ENCODE assay signal across 9 cellular contexts in genomic region chr16:49407873-49408565, GRCh38. TPM values are rescaled to one million over a fixed set of nuclear protein-coding genes. Genes with fewer than 3 reads are reported as not detected.
DNase-seq lines count a peak whose midpoint lies in the region; ATAC-seq and TF ChIP-seq lines count a peak whose summit lies in the region.
"Had no signal": no experiment of that assay in that cellular context is flagged by ENCODE, and none has a peak within 500 bp of the region (broad histone marks: within the 10 kb centered on the region; RNA-seq: fewer than 3 reads in every experiment).

No MANE protein-coding gene starts in this region.

- peak; percentile 89 for TF ChIP-seq CTCF in C4-2B (conservative IDR thresholded peaks at IDR 0.05)
- peak in 1 of 3 donors; percentile 82 for TF ChIP-seq CTCF in lower leg skin (IDR thresholded peaks at IDR 0.05)

- DNase-seq in NCI-H524 treated with DMSO at 0.1 percent for 48 hours (lab: John Stamatoyannopoulos, UW) (peak; percentile 74), dedifferentiated amniotic fluid mesenchymal stem cell (ENCODE audit: extremely low spot score) (peak; percentile 74), lower leg skin (ENCODE audit: low spot score in 2 of 2) (peak; percentile 57 to 96)
- DNase-seq in activated CD4-positive, alpha-beta T cell treated with anti-CD3 and anti-CD28 coated beads, Interleukin-2, amount 10 ng/mL, durations not matched to agents 24 days and 14 days, result peak; percentile 89
- peak; percentile 15 for DNase-seq in stimulated activated CD8-positive, alpha-beta memory T cell treated with anti-CD3 and anti-CD28 coated beads, Interleukin-12 subunit alpha, Interleukin-12 subunit beta, amount 100 ng/mL, for 4 hours (ENCODE audit: low read depth)

- no peak overlapping the region for H3K27ac ChIP-seq in C4-2B

- H3K9me3 Mint-ChIP-seq in activated CD4-positive, alpha-beta T cell treated with anti-CD3 and anti-CD28 coated beads, Interleukin-2, amount 10 ng/mL, durations not matched to agents 24 days and 14 days, result peaks cover 4% of the 10 kb centered on the region

- H3K27ac Mint-ChIP-seq in activated CD4-positive, alpha-beta T cell treated with anti-CD3 and anti-CD28 coated beads, Interleukin-2, amount 10 ng/mL, durations not matched to agents 24 days and 14 days, result no peak overlapping the region

- no peak overlapping the region for H3K4me3 ChIP-seq in lower leg skin (ENCODE audit: low read depth, poor library complexity, severe bottlenecking)

- no peak for TF ChIP-seq POLR2A in lower leg skin (IDR thresholded peaks at IDR 0.05)

- WGBS in lower leg skin, 2 donors, result 19 to 22% methylated on average over 17 of the region's 17 CpGs

- intact Hi-C loops in activated CD4-positive, alpha-beta T cell treated with anti-CD3 and anti-CD28 coated beads, Interleukin-2, amount 10 ng/mL, durations not matched to agents 24 days and 14 days (cut with micrococcal nuclease), result loop anchor here (2.0 kb wide), 1 partner anchor 185 kb away; no protein-coding TSS in a partner anchor
- intact Hi-C loops in lower leg skin (cut with DNase I; ENCODE audit: low total_unique reads), result loop anchor here (10.0 kb wide), 1 partner anchor 517 kb away; no protein-coding TSS in a partner anchor

- ATAC-seq in GM19324 (IDR thresholded peaks at IDR 0.05; ENCODE audit: low FRiP score, unreplicated experiment) (peak; percentile 72), HG03354 (IDR thresholded peaks at IDR 0.05; ENCODE audit: poor library complexity, severe bottlenecking, unreplicated experiment) (peak; percentile 90)

- peaks cover 3% of the 10 kb centered on the region for H3K4me1 Mint-ChIP-seq in activated CD4-positive, alpha-beta T cell treated with anti-CD3 and anti-CD28 coated beads, Interleukin-2, amount 10 ng/mL, durations not matched to agents 24 days and 14 days

- no peak overlapping the region for H3K4me3 Mint-ChIP-seq in activated CD4-positive, alpha-beta T cell treated with anti-CD3 and anti-CD28 coated beads, Interleukin-2, amount 10 ng/mL, durations not matched to agents 24 days and 14 days

- no peaks in the 10 kb centered on the region for H3K36me3 Mint-ChIP-seq in activated CD4-positive, alpha-beta T cell treated with anti-CD3 and anti-CD28 coated beads, Interleukin-2, amount 10 ng/mL, durations not matched to agents 24 days and 14 days (ENCODE audit: low read depth)

- H3K27me3 Mint-ChIP-seq in activated CD4-positive, alpha-beta T cell treated with anti-CD3 and anti-CD28 coated beads, Interleukin-2, amount 10 ng/mL, durations not matched to agents 24 days and 14 days, result peaks cover 3% of the 10 kb centered on the region

RNA-seq across cellular contexts. Expression of gene C16orf78, which starts 34.4 kb away (rescaled TPM):
- not detected in 2 replicates for total RNA-seq in activated CD4-positive, alpha-beta T cell treated with anti-CD3 and anti-CD28 coated beads, Interleukin-2, amount 10 ng/mL, durations not matched to agents 24 days and 14 days
- total RNA-seq in lower leg skin, result not detected
- total RNA-seq: T-helper 2 cell treated with Interferon-gamma antibody and Interleukin-4, amounts not matched to agents 100 ng/mL and 5 ng/mL, for 36 hours had no signal

Comparison
In these comparisons a context has a peak if more than half of its experiments do, and no peak if none do; other contexts are left out.
1. DNase-seq: peak in every context shown above with its lines; median percentile 89 in activated CD4-positive, alpha-beta T cell treated with anti-CD3 and anti-CD28 coated beads, Interleukin-2, amount 10 ng/mL, durations not matched to agents 24 days and 14 days; 76 in lower leg skin; 74 in NCI-H524 treated with DMSO at 0.1 percent for 48 hours; 74 in dedifferentiated amniotic fluid mesenchymal stem cell; 15 in stimulated activated CD8-positive, alpha-beta memory T cell treated with anti-CD3 and anti-CD28 coated beads, Interleukin-12 subunit alpha, Interleukin-12 subunit beta, amount 100 ng/mL, for 4 hours.